1 cellular context compared by ENCODE assay signal in genomic region chr22:50058338-50059184, GRCh38.
TF ChIP-seq lines count a peak whose summit lies in the region.

No MANE protein-coding gene starts in this region.

TF ChIP-seq in WTC11, 78 proteins besides CTCF, POLR2A, EP300 and RAD21:
- TF ChIP-seq, protein P1, sequence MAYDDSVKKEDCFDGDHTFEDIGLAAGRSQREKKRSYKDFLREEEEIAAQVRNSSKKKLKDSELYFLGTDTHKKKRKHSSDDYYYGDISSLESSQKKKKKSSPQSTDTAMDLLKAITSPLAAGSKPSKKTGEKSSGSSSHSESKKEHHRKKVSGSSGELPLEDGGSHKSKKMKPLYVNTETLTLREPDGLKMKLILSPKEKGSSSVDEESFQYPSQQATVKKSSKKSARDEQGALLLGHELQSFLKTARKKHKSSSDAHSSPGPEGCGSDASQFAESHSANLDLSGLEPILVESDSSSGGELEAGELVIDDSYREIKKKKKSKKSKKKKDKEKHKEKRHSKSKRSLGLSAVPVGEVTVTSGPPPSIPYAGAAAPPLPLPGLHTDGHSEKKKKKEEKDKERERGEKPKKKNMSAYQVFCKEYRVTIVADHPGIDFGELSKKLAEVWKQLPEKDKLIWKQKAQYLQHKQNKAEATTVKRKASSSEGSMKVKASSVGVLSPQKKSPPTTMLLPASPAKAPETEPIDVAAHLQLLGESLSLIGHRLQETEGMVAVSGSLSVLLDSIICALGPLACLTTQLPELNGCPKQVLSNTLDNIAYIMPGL (CRISPR knock-in tag; IDR thresholded peaks at IDR 0.05): 0 out of 2 replicates have a peak, but pooled peaks have one; percentile 13
- TF ChIP-seq ZNF263 (CRISPR knock-in tag; IDR thresholded peaks at IDR 0.05; ENCODE audit: low read depth): no peak
